ENCODE assay signal across 8 cellular contexts in genomic region chr9:129889936-129890717, GRCh38. TPM values are rescaled to one million over a fixed set of nuclear protein-coding genes. Genes with fewer than 3 reads are reported as not detected.
DNase-seq lines count a peak whose midpoint lies in the region; ATAC-seq and TF ChIP-seq lines count a peak whose summit lies in the region.

No MANE protein-coding gene starts in this region.

- DNase-seq in HL-60 (ENCODE audit: low read depth in 1 of 2, low spot score in 1 of 2), result peak; percentile 64 to 93
- peak; percentile 62 to 76 for DNase-seq in activated CD4-positive, alpha-beta T cell treated with anti-CD3 and anti-CD28 coated beads, Interleukin-2, amount 50 U/mL, for 24 hours (ENCODE audit: low read depth in 1 of 2, low spot score in 1 of 2)
- DNase-seq in glutamatergic neuron, result peak; percentile 51
- peak; percentile 65 for DNase-seq in stimulated activated CD8-positive, alpha-beta memory T cell treated with anti-CD3 and anti-CD28 coated beads, Interleukin-4, amount 100 ng/mL, for 24 hours (ENCODE audit: low read depth)
- no peak for DNase-seq in adrenal gland
- DNase-seq in T1000 (lab: John Stamatoyannopoulos, UW), result no peak
- no peak for DNase-seq in sciatic nerve (ENCODE audit: low spot score)
- DNase-seq in mammary epithelial cell, result no peak

- intact Hi-C loops in adrenal gland (cut with DNase I), result loop anchor here (5.0 to 10.0 kb wide), 5 partner anchors 145 to 347 kb away; partner anchors contain the start of gene FNBP1 (in 1 of the 2)
- intact Hi-C loops in sciatic nerve (cut with DNase I), result loop anchor here (10.0 kb wide), 2 partner anchors 165 to 345 kb away; partner anchors contain the start of gene GPR107
- intact Hi-C loops in mammary epithelial cell (cut with micrococcal nuclease), result loop anchor here (5.0 kb wide), 1 partner anchor 72 kb away; no protein-coding TSS in a partner anchor

- peaks cover 30% of the 10 kb centered on the region for H3K4me1 Mint-ChIP-seq in glutamatergic neuron (ENCODE audit: low read depth, unreplicated experiment)

- dilution Hi-C loops in mammary epithelial cell (cut with HindIII; ENCODE audit: low sequenced_read_pairs), result no loop called here

- H3K4me1 ChIP-seq in adrenal gland (replicated peaks in 1 of 2) (peaks cover 9 to 28% of the 10 kb centered on the region in 2 donors), mammary epithelial cell (ENCODE audit: insufficient read depth, low read length) (peaks cover 8% of the 10 kb centered on the region)

- H3K4me3 ChIP-seq in HL-60 (replicated peaks; ENCODE audit: insufficient read depth, low read length) (peak overlapping the region; percentile 39), adrenal gland (no peak overlapping the region), mammary epithelial cell (replicated peaks in 1 of 3; ENCODE audit: insufficient read depth in 1 of 3, low read depth in 2 of 3, low read length in 3 of 3) (no peak overlapping the region)

- BruUV-seq in mammary epithelial cell (replicated peaks; lab: Mats Ljungman, UMichigan), result no TSS peak

- H3K27me3 ChIP-seq in HL-60 (ENCODE audit: insufficient read depth, poor library complexity, severe bottlenecking) (no peaks in the 10 kb centered on the region), adrenal gland (no peaks in the 10 kb centered on the region), mammary epithelial cell (ENCODE audit: insufficient read depth, low read length) (no peaks in the 10 kb centered on the region)

- no peak for TF ChIP-seq POLR2A in adrenal gland (IDR thresholded peaks at IDR 0.05)

- 68 to 79% (median 73%) methylated on average over 20 to 37 of the region's 37 CpGs for whole genome bisulfite sequencing in adrenal gland, 4 donors
- 95% methylated on average over 7 of the region's 37 CpGs for WGBS in mammary epithelial cell (ENCODE audit: low coverage, missing lambda C conversion rate)

- peaks cover 9% of the 10 kb centered on the region for H3K36me3 Mint-ChIP-seq in glutamatergic neuron (ENCODE audit: unreplicated experiment)

- CTCF ChIA-PET in mammary epithelial cell (lab: Charles Lee; ENCODE audit: low non-redundant PET), result no interaction called here

- H3K9me3 Mint-ChIP-seq in glutamatergic neuron (ENCODE audit: unreplicated experiment), result peaks cover 4% of the 10 kb centered on the region

- no peak for ATAC-seq in sciatic nerve

- H2AFZ ChIP-seq in mammary epithelial cell (ENCODE audit: low read depth, low read length), result no peak overlapping the region

- H3K27ac ChIP-seq in HL-60 (replicated peaks) (peak overlapping the region; percentile 94), adrenal gland (peak overlapping the region in 1 of 5 donors; percentile 53), mammary epithelial cell (ENCODE audit: insufficient read depth, low read depth, low read length) (no peak overlapping the region)

- no peaks in the 10 kb centered on the region for H3K79me2 ChIP-seq in mammary epithelial cell (ENCODE audit: insufficient read depth, low read length)

- no peak overlapping the region for H3K4me2 ChIP-seq in mammary epithelial cell (ENCODE audit: insufficient read depth, low read depth, low read length)

- no peaks in the 10 kb centered on the region for H4K20me1 ChIP-seq in mammary epithelial cell (ENCODE audit: insufficient read depth, low read length)

- no peaks in the 10 kb centered on the region for H3K9me3 ChIP-seq in adrenal gland (replicated peaks in 1 of 3)
- H3K9me3 ChIP-seq in mammary epithelial cell (replicated peaks; ENCODE audit: insufficient read depth, low read length), result no peaks in the 10 kb centered on the region

- H3K36me3 ChIP-seq in adrenal gland (replicated peaks in 1 of 2), result peaks cover 0 to 3% of the 10 kb centered on the region in 2 donors
- H3K36me3 ChIP-seq in mammary epithelial cell (ENCODE audit: insufficient read depth, low read length), result no peaks in the 10 kb centered on the region

- peak overlapping the region; percentile 14 for H3K4me3 Mint-ChIP-seq in glutamatergic neuron (ENCODE audit: unreplicated experiment)

- peak overlapping the region; percentile 59 for H3K27ac Mint-ChIP-seq in glutamatergic neuron (ENCODE audit: unreplicated experiment)

- TF ChIP-seq CTCF in HL-60 (IDR thresholded peaks at IDR 0.05; ENCODE audit: insufficient read depth, low read length) (no peak), glutamatergic neuron (IDR thresholded peaks at IDR 0.05; ENCODE audit: partially characterized antibody, unreplicated experiment) (no peak), adrenal gland (IDR thresholded peaks at IDR 0.05) (no peak), mammary epithelial cell (conservative IDR thresholded peaks at IDR 0.05 in 1 of 2, IDR thresholded peaks at IDR 0.05 in 1 of 2; ENCODE audit: extremely low read depth in 1 of 2, insufficient read depth in 1 of 2, low read depth in 1 of 2, low read length in 2 of 2) (no peak)

- in situ Hi-C loops in mammary epithelial cell (cut with MboI; ENCODE audit: low sequenced_read_pairs in 2 of 2), result loop anchor here (10.0 to 25.0 kb wide), 3 partner anchors 155 to 347 kb away; partner anchors contain the start of gene FNBP1 (in 1 of the 2)

- no peak overlapping the region for H3K9ac ChIP-seq in mammary epithelial cell (ENCODE audit: insufficient read depth, low read length)

- peaks cover 5% of the 10 kb centered on the region for H3K27me3 Mint-ChIP-seq in glutamatergic neuron (ENCODE audit: unreplicated experiment)

RNA-seq across cellular contexts. Expression of gene USP20, which starts 54.9 kb away (rescaled TPM):
- total RNA-seq in glutamatergic neuron (ENCODE audit: unreplicated experiment), result 93.5 TPM
- 10 to 100 TPM; 17.7 to 50.1 (median 34.5) TPM for total RNA-seq in adrenal gland
- 10 to 100 TPM; 14.0 to 73.4 (median 69.5) TPM for polyA plus RNA-seq in adrenal gland
- total RNA-seq in sciatic nerve, result 28.7 TPM
- 10 to 100 TPM; 10.2 to 17.1 TPM for total RNA-seq in mammary epithelial cell
- 10.3 TPM for polyA plus RNA-seq in mammary epithelial cell
- 22.0 TPM for polyA minus RNA-seq in mammary epithelial cell

RNA-seq across cellular contexts. Expression of gene C9orf78, which starts 55.1 kb away (rescaled TPM):
- total RNA-seq in glutamatergic neuron (ENCODE audit: unreplicated experiment) (46.1 TPM), adrenal gland (10 to 100 TPM; 36.2 to 89.5 (median 41.5) TPM), sciatic nerve (38.6 TPM), mammary epithelial cell (10 to 100 TPM; 25.3 to 33.6 TPM)
- polyA plus RNA-seq in adrenal gland (100 to 1,000 TPM in 1 of 3 donors, 10 to 100 TPM in 2; 35.6 to 116 (median 50.8) TPM), mammary epithelial cell (41.9 TPM)
- 15.3 TPM for polyA minus RNA-seq in mammary epithelial cell

Comparison
In these comparisons a context has a peak if more than half of its experiments do, and no peak if none do; other contexts are left out.
1. DNase-seq: peak in HL-60 (2 of 2), activated CD4-positive, alpha-beta T cell treated with anti-CD3 and anti-CD28 coated beads, Interleukin-2, amount 50 U/mL, for 24 hours (2 of 2), glutamatergic neuron (single experiment) and stimulated activated CD8-positive, alpha-beta memory T cell treated with anti-CD3 and anti-CD28 coated beads, Interleukin-4, amount 100 ng/mL, for 24 hours (single experiment); none in adrenal gland (0 of 7), T1000 (single experiment), sciatic nerve (single experiment) and mammary epithelial cell (single experiment).